In genomic region chr6:161393839-161394364, GRCh38 we compare ENCODE assay signal across 8 cellular contexts.
A peak's percentile ranks its signal among the peaks of the same experiment; 100 is the strongest.
DNase-seq lines count a peak whose midpoint lies in the region; TF ChIP-seq lines count a peak whose summit lies in the region.

No MANE protein-coding gene starts in this region.

- H3F3A ChIP-seq in PC-9 (ENCODE audit: insufficient read depth, low read depth), result no peaks in the 10 kb centered on the region

- H3K36me3 ChIP-seq in H7 (replicated peaks; ENCODE audit: control insufficient read depth, insufficient read depth, low read length), result no peaks in the 10 kb centered on the region
- no peaks in the 10 kb centered on the region for H3K36me3 ChIP-seq in PC-9 (ENCODE audit: low read depth)
- H3K36me3 ChIP-seq in cardiac muscle cell, result no peaks in the 10 kb centered on the region

- DNase-seq in H7 (peak; percentile 66), Kasumi-1 (lab: John Stamatoyannopoulos, UW) (peak; percentile 91 to 94), PC-9 (peak in 1 of 2 experiments; percentile 59), cardiac muscle cell (ENCODE audit: low read depth in 1 of 2, low spot score in 1 of 2) (peak; percentile 73 to 93), renal cortical epithelial cell (ENCODE audit: low read depth) (peak; percentile 92), NCI-H187 treated with DMSO at 0.1 percent for 48 hours (lab: John Stamatoyannopoulos, UW) (no peak)
- DNase-seq in activated naive CD4-positive, alpha-beta T cell treated with anti-CD3 and anti-CD28 coated beads, Interleukin-2, amount 50 U/mL, for 16 hours, result peak; percentile 44

- H4K20me1 ChIP-seq in PC-9 (ENCODE audit: insufficient read depth), result no peaks in the 10 kb centered on the region

- H2AFZ ChIP-seq in PC-9, result no peak overlapping the region

- H3K27ac ChIP-seq in PC-9 (no peak overlapping the region), cardiac muscle cell (no peak overlapping the region)

- POLR2A ChIA-PET in PC-9 (lab: Charles Lee; ENCODE audit: unreplicated experiment), result no interaction called here

- BruUV-seq in PC-9 (replicated peaks; lab: Mats Ljungman, UMichigan), result no TSS peak

- H3K9me2 ChIP-seq in PC-9 (ENCODE audit: insufficient read depth), result no peaks in the 10 kb centered on the region

- no peaks in the 10 kb centered on the region for H3K4me1 ChIP-seq in PC-9 (replicated peaks; ENCODE audit: insufficient read depth)
- H3K4me1 ChIP-seq in cardiac muscle cell (ENCODE audit: low read depth), result peaks cover 12% of the 10 kb centered on the region

- no peaks in the 10 kb centered on the region for H3K27me3 ChIP-seq in H7 (ENCODE audit: control insufficient read depth, insufficient read depth, low read length)
- peaks cover 4% of the 10 kb centered on the region for H3K27me3 ChIP-seq in PC-9 (ENCODE audit: insufficient read depth, low read depth)
- no peaks in the 10 kb centered on the region for H3K27me3 ChIP-seq in cardiac muscle cell

- TF ChIP-seq CTCF in GM12872 (IDR thresholded peaks at IDR 0.05; ENCODE audit: insufficient read depth, low read depth, low read length) (peak; percentile 58), PC-9 (conservative IDR thresholded peaks at IDR 0.05) (peak; percentile 55; the same call in 1 of the 2 replicates), cardiac muscle cell (IDR thresholded peaks at IDR 0.05; ENCODE audit: low read depth, low read length) (peak; percentile 57)

- CTCF ChIA-PET in PC-9 (lab: Charles Lee), result no interaction called here

- H3K4me2 ChIP-seq in PC-9, result no peak overlapping the region

- H3K9me3 ChIP-seq in PC-9 (ENCODE audit: insufficient read depth, low read depth) (no peaks in the 10 kb centered on the region), cardiac muscle cell (ENCODE audit: low read depth) (no peaks in the 10 kb centered on the region)

- intact Hi-C loops in PC-9 (cut with micrococcal nuclease; ENCODE audit: unreplicated experiment), result no loop called here

- H3K4me3 ChIP-seq in H7 (ENCODE audit: insufficient read depth, low read depth, low read length) (no peak overlapping the region), PC-9 (no peak overlapping the region), cardiac muscle cell (no peak overlapping the region)

- no peaks in the 10 kb centered on the region for H3K79me2 ChIP-seq in PC-9 (ENCODE audit: low read depth)
